Comparison of ENCODE assay signal across 9 cellular contexts in the genomic region with DNA sequence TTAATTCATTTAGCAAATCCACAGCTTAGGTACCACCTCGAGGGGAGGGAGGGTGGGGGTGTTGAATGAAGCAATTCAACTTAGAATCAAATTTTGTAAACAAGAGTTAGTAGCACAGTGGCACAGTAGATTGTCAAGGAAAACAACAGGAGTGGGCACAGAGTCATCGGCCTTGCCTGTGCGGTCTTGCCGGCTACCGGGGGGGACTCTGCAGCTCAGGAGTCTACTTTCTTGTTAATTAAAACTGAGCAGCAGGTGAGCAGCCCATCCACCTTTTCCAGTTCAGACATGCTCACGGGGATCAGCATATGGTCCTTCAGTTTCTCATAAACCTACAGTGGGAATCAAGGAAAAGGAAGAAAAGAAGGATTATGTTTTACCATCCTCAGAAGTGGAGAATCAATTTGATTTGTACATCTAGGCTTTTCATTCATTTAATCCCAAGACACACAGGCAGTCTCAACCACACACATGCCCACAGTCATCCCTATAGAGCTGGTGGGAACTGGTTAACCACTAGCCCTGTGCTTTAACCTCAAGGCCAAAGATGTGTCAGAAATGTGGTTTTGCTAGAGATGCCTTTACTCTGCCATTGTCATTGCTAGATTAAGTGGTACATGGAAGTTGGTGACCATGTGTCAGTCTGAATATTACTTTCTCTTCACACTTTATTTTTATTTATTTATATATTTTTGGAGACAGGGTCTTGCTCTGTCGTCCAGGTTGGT. TPM values are rescaled to one million over a fixed set of nuclear protein-coding genes. Genes with fewer than 3 reads are reported as not detected.
DNase-seq lines count a peak whose midpoint lies in the region; ATAC-seq, FAIRE-seq and TF ChIP-seq lines count a peak whose summit lies in the region.
"Had no signal": no experiment of that assay in that cellular context is flagged by ENCODE, and none has a peak within 500 bp of the region (broad histone marks: within the 10 kb centered on the region; RNA-seq: fewer than 3 reads in every experiment).

No MANE protein-coding gene starts in this region.

- 81 to 100% methylated on average over 5 to 7 of the region's 7 CpGs for WGBS in gastroesophageal sphincter (ENCODE audit: low coverage in 1 of 2), 2 donors

- TF ChIP-seq CTCF in foreskin keratinocyte (conservative IDR thresholded peaks at IDR 0.05) (no peak), gastroesophageal sphincter (IDR thresholded peaks at IDR 0.05) (no peak)

- H3K27ac ChIP-seq in foreskin keratinocyte (peak overlapping the region; percentile 66), gastroesophageal sphincter (no peak overlapping the region)

- DNase-seq in GM12892 (ENCODE audit: insufficient read length) (no peak), HCEC 1CT (peak; percentile 89), OCI-M1 (lab: John Stamatoyannopoulos, UW) (peak; percentile 61), foreskin keratinocyte (peak; percentile 64 to 80), SK-N-DZ (ENCODE audit: low spot score) (no peak), iPS-NIHi7 (ENCODE audit: extremely low spot score) (no peak), NOMO-1 treated with DMSO at 0.1 percent for 48 hours (lab: John Stamatoyannopoulos, UW; ENCODE audit: unreplicated experiment) (no peak)

- TF ChIP-seq EP300 in gastroesophageal sphincter (IDR thresholded peaks at IDR 0.05), result no peak

- ATAC-seq in foreskin keratinocyte (peak; percentile 68), gastroesophageal sphincter (no peak)

- no peak overlapping the region for H3K4me3 ChIP-seq in gastroesophageal sphincter

- no peaks in the 10 kb centered on the region for H3K36me3 ChIP-seq in gastroesophageal sphincter

- FAIRE-seq in GM12892 (lab: Jason Lieb, UNC), result peak; percentile 40
- FAIRE-seq: colon had no signal

- no peaks in the 10 kb centered on the region for H3K27me3 ChIP-seq in foreskin keratinocyte
- no peaks in the 10 kb centered on the region for H3K27me3 ChIP-seq in gastroesophageal sphincter

- H3K4me1 ChIP-seq in foreskin keratinocyte, result peaks cover 61% of the 10 kb centered on the region
- no peaks in the 10 kb centered on the region for H3K4me1 ChIP-seq in gastroesophageal sphincter

- H3K9me3 ChIP-seq in gastroesophageal sphincter, result no peaks in the 10 kb centered on the region

- TF ChIP-seq POLR2A in GM12892 (IDR thresholded peaks at IDR 0.05; ENCODE audit: low read depth, low read length), result no peak
- TF ChIP-seq POLR2A in gastroesophageal sphincter (IDR thresholded peaks at IDR 0.05), result no peak

RNA-seq across cellular contexts. Expression of gene BCL10, which starts 45.0 kb away (rescaled TPM):
- polyA plus RNA-seq in GM12892 (2012; ENCODE audit: missing spikeins), result 18.7 TPM
- 49.4 and 52.0 TPM in 2 replicates for total RNA-seq in foreskin keratinocyte
- polyA plus RNA-seq in foreskin keratinocyte, result 21.1 and 21.4 TPM in 2 replicates
- polyA plus RNA-seq in SK-N-DZ (2014; cell fraction: cytosol; rRNA removed), result 5.9 and 8.4 TPM in 2 replicates
- 6.0 and 6.6 TPM in 2 replicates for polyA plus RNA-seq in SK-N-DZ (2014; cell fraction: nucleus; rRNA removed)
- 10 to 100 TPM in 2 of 4 donors, 1 to 10 TPM in 2; 9.4 to 21.3 (median 10.6) TPM for total RNA-seq in gastroesophageal sphincter

Comparison
In these comparisons a context has a peak if more than half of its experiments do, and no peak if none do; other contexts are left out.
1. DNase-seq: peak in HCEC 1CT (single experiment), OCI-M1 (single experiment) and foreskin keratinocyte (2 of 2); none in GM12892 (single experiment), SK-N-DZ (single experiment), iPS-NIHi7 (single experiment) and NOMO-1 treated with DMSO at 0.1 percent for 48 hours (single experiment).